ENCODE assay signal across 32 cellular contexts in the genomic region with DNA sequence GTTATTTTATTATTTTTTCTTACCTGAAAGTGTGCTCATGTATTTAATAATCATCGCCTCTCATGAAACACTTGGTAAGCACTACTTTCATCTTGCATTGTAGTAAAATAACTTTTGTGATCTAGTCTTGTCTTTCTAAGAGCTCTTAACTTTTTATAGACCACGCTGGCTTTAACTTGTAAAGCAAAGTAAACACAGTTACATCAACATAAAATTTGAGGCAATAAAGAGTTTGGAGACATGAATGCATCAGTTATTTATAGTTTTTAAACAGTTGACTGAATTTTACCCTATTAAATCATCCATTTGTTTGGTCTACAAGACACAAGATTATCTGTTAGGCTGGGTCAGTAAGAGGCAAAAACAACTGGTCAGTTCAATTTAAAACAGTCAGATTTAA.
"Had no signal": no experiment of that assay in that cellular context is flagged by ENCODE, and none has a peak within 500 bp of the region (broad histone marks: within the 10 kb centered on the region; RNA-seq: fewer than 3 reads in every experiment).

No MANE protein-coding gene starts in this region.

- H3K36me3 ChIP-seq: ascending aorta, breast epithelium, cardiac muscle cell, colonic mucosa, esophagus squamous epithelium had no signal

- H3K4me1 Mint-ChIP-seq: activated CD4-positive, alpha-beta memory T cell treated with anti-CD3 and anti-CD28 coated beads, Interleukin-2, amount 10 ng/mL, durations not matched to agents 7 days and 5 days; activated CD4-positive, alpha-beta T cell treated with anti-CD3 and anti-CD28 coated beads, Interleukin-2, amount 10 ng/mL, durations not matched to agents 7 days and 5 days; activated naive CD4-positive, alpha-beta T cell treated with anti-CD3 and anti-CD28 coated beads, Interleukin-2, amount 10 ng/mL, durations not matched to agents 7 days and 5 days; brain; WTC11 had no signal

- H3K9me3 Mint-ChIP-seq: activated CD4-positive, alpha-beta memory T cell treated with anti-CD3 and anti-CD28 coated beads, Interleukin-2, amount 10 ng/mL, durations not matched to agents 7 days and 5 days; activated CD4-positive, alpha-beta T cell treated with anti-CD3 and anti-CD28 coated beads, Interleukin-2, amount 10 ng/mL, durations not matched to agents 7 days and 5 days; activated naive CD4-positive, alpha-beta T cell treated with anti-CD3 and anti-CD28 coated beads, Interleukin-2, amount 10 ng/mL, durations not matched to agents 7 days and 5 days; activated naive CD4-positive, alpha-beta T cell treated with anti-CD3 and anti-CD28 coated beads, Interleukin-2, amount 50 U/mL, for 72 hours; activated naive CD8-positive, alpha-beta T cell treated with anti-CD3 and anti-CD28 coated beads, Interleukin-2, amount 10 ng/mL, durations not matched to agents 7 days and 5 days; activated T-cell treated with anti-CD3 and anti-CD28 coated beads, Interleukin-2, amount 50 U/mL, for 24 hours; activated T-cell treated with anti-CD3 and anti-CD28 coated beads, Interleukin-2, amount 50 U/mL, for 72 hours; brain; effector memory CD8-positive, alpha-beta T cell; T-helper 2 cell treated with Interferon-gamma antibody and Interleukin-4, amounts not matched to agents 5 μg/mL and 100 μg/mL, for 36 hours had no signal

- H3K27me3 ChIP-seq: ascending aorta, breast epithelium, cardiac muscle cell, colonic mucosa, esophagus squamous epithelium, gastroesophageal sphincter had no signal

- H3K9me3 ChIP-seq: ascending aorta, breast epithelium, colonic mucosa, esophagus squamous epithelium, gastroesophageal sphincter had no signal

- H3K4me3 ChIP-seq: ascending aorta, breast epithelium, cardiac muscle cell, colonic mucosa, esophagus squamous epithelium, gastroesophageal sphincter had no signal

- DNase-seq: activated CD4-positive, alpha-beta memory T cell treated with anti-CD3 and anti-CD28 coated beads, Interleukin-2, amount 10 ng/mL, durations not matched to agents 7 days and 5 days; activated CD4-positive, alpha-beta T cell treated with anti-CD3 and anti-CD28 coated beads for 1 hour; activated CD4-positive, alpha-beta T cell treated with anti-CD3 and anti-CD28 coated beads for 4 hours; activated CD4-positive, alpha-beta T cell treated with anti-CD3 and anti-CD28 coated beads, Interleukin-2, amount 10 ng/mL, durations not matched to agents 7 days and 5 days; activated CD4-positive, alpha-beta T cell treated with anti-CD3 and anti-CD28 coated beads, Interleukin-2, amount 50 U/mL, for 4 hours; activated CD8-positive, alpha-beta memory T cell treated with anti-CD3 and anti-CD28 coated beads, Interleukin-2, amount 50 U/mL, for 48 hours; activated gamma-delta T cell; activated naive CD4-positive, alpha-beta T cell; activated naive CD4-positive, alpha-beta T cell treated with anti-CD3 and anti-CD28 coated beads, Interleukin-2, amount 10 ng/mL, durations not matched to agents 7 days and 5 days; activated naive CD8-positive, alpha-beta T cell treated with anti-CD3 and anti-CD28 coated beads, Interleukin-2, amount 10 ng/mL, durations not matched to agents 7 days and 5 days; activated T-cell treated with anti-CD3 and anti-CD28 coated beads for 4 hours; activated T-cell treated with anti-CD3 and anti-CD28 coated beads, Interleukin-2, amount 50 U/mL, for 24 hours; activated T-cell treated with anti-CD3 and anti-CD28 coated beads, Interleukin-2, amount 50 U/mL, for 72 hours; central memory CD4-positive, alpha-beta T cell; cerebellar nuclear complex; colonic mucosa; effector memory CD8-positive, alpha-beta T cell; esophagus squamous epithelium; foreskin melanocyte; T-helper 1 cell; T-helper 17 cell; T1000 had no signal

- FAIRE-seq: endothelial cell of umbilical vein had no signal

- H3K4me1 ChIP-seq: ascending aorta, breast epithelium, colonic mucosa, esophagus squamous epithelium, gastroesophageal sphincter had no signal

- H3K4me3 Mint-ChIP-seq: activated CD4-positive, alpha-beta memory T cell treated with anti-CD3 and anti-CD28 coated beads, Interleukin-2, amount 10 ng/mL, durations not matched to agents 7 days and 5 days; activated CD4-positive, alpha-beta T cell treated with anti-CD3 and anti-CD28 coated beads, Interleukin-2, amount 10 ng/mL, durations not matched to agents 7 days and 5 days; activated naive CD4-positive, alpha-beta T cell treated with anti-CD3 and anti-CD28 coated beads, Interleukin-2, amount 10 ng/mL, durations not matched to agents 7 days and 5 days; activated naive CD8-positive, alpha-beta T cell treated with anti-CD3 and anti-CD28 coated beads, Interleukin-2, amount 10 ng/mL, durations not matched to agents 7 days and 5 days; activated T-cell treated with anti-CD3 and anti-CD28 coated beads, Interleukin-2, amount 50 U/mL, for 24 hours; activated T-cell treated with anti-CD3 and anti-CD28 coated beads, Interleukin-2, amount 50 U/mL, for 72 hours; brain; effector memory CD8-positive, alpha-beta T cell; T-helper 17 cell; T-helper 2 cell treated with Interferon-gamma antibody and Interleukin-4, amounts not matched to agents 5 μg/mL and 100 μg/mL, for 36 hours; WTC11 had no signal

- H3K27me3 Mint-ChIP-seq: brain had no signal

- H3K27ac ChIP-seq: ascending aorta, breast epithelium, cardiac muscle cell, colonic mucosa, epithelial cell of prostate, esophagus squamous epithelium, gastroesophageal sphincter had no signal

- ATAC-seq: activated naive CD4-positive, alpha-beta T cell treated with anti-CD3 and anti-CD28 coated beads, Interleukin-2, amount 50 U/mL, for 72 hours; activated T-cell treated with anti-CD3 and anti-CD28 coated beads, Interleukin-2, amount 50 U/mL, for 72 hours; effector memory CD8-positive, alpha-beta T cell; gastroesophageal sphincter; T-helper 17 cell; WTC11 had no signal

- H3K36me3 Mint-ChIP-seq: activated naive CD4-positive, alpha-beta T cell treated with anti-CD3 and anti-CD28 coated beads, Interleukin-2, amount 10 ng/mL, durations not matched to agents 7 days and 5 days; activated naive CD4-positive, alpha-beta T cell treated with anti-CD3 and anti-CD28 coated beads, Interleukin-2, amount 50 U/mL, for 72 hours; activated naive CD8-positive, alpha-beta T cell treated with anti-CD3 and anti-CD28 coated beads, Interleukin-2, amount 10 ng/mL, durations not matched to agents 7 days and 5 days; WTC11 had no signal

- H3K27ac Mint-ChIP-seq: activated CD4-positive, alpha-beta memory T cell treated with anti-CD3 and anti-CD28 coated beads, Interleukin-2, amount 10 ng/mL, durations not matched to agents 7 days and 5 days; activated CD4-positive, alpha-beta T cell treated with anti-CD3 and anti-CD28 coated beads, Interleukin-2, amount 10 ng/mL, durations not matched to agents 7 days and 5 days; activated naive CD4-positive, alpha-beta T cell treated with anti-CD3 and anti-CD28 coated beads, Interleukin-2, amount 10 ng/mL, durations not matched to agents 7 days and 5 days; activated naive CD4-positive, alpha-beta T cell treated with anti-CD3 and anti-CD28 coated beads, Interleukin-2, amount 50 U/mL, for 72 hours; activated naive CD8-positive, alpha-beta T cell treated with anti-CD3 and anti-CD28 coated beads, Interleukin-2, amount 10 ng/mL, durations not matched to agents 7 days and 5 days; activated T-cell treated with anti-CD3 and anti-CD28 coated beads, Interleukin-2, amount 50 U/mL, for 24 hours; activated T-cell treated with anti-CD3 and anti-CD28 coated beads, Interleukin-2, amount 50 U/mL, for 72 hours; brain; effector memory CD8-positive, alpha-beta T cell; T-helper 17 cell; T-helper 2 cell treated with Interferon-gamma antibody and Interleukin-4, amounts not matched to agents 5 μg/mL and 100 μg/mL, for 36 hours; WTC11 had no signal
